In genomic region chr3:72548992-72549391, GRCh38 we compare ENCODE assay signal across 19 cellular contexts.
DNase-seq lines count a peak whose midpoint lies in the region; ATAC-seq and TF ChIP-seq lines count a peak whose summit lies in the region.
"Had no signal": no experiment of that assay in that cellular context is flagged by ENCODE, and none has a peak within 500 bp of the region (broad histone marks: within the 10 kb centered on the region; RNA-seq: fewer than 3 reads in every experiment).

No MANE protein-coding gene starts in this region.

- H3K27me3 Mint-ChIP-seq in activated CD8-positive, alpha-beta T cell treated with anti-CD3 and anti-CD28 coated beads, Interleukin-2, amount 10 ng/mL, durations not matched to agents 7 days and 5 days (ENCODE audit: low read depth): no peaks in the 10 kb centered on the region
- H3K27me3 Mint-ChIP-seq in activated CD8-positive, alpha-beta T cell treated with anti-CD3 and anti-CD28 coated beads for 36 hours: no peaks in the 10 kb centered on the region
- no peaks in the 10 kb centered on the region for H3K27me3 Mint-ChIP-seq in endothelial cell (ENCODE audit: unreplicated experiment)
- H3K27me3 Mint-ChIP-seq: CD4-positive, alpha-beta memory T cell; progenitor cell of endocrine pancreas had no signal

- no peak for TF ChIP-seq CTCF in activated CD8-positive, alpha-beta T cell treated with anti-CD3 and anti-CD28 coated beads for 36 hours (IDR thresholded peaks at IDR 0.05)
- no peak for TF ChIP-seq CTCF in endothelial cell (IDR thresholded peaks at IDR 0.05; ENCODE audit: unreplicated experiment)

- no peak for DNase-seq in activated CD8-positive, alpha-beta T cell treated with anti-CD3 and anti-CD28 coated beads, Interleukin-2, amount 10 ng/mL, durations not matched to agents 7 days and 5 days
- no peak for DNase-seq in activated CD8-positive, alpha-beta T cell treated with anti-CD3 and anti-CD28 coated beads for 36 hours
- DNase-seq in CD1c-positive myeloid dendritic cell (ENCODE audit: extremely low spot score) (peak; percentile 33), NCI-H1694 (lab: John Stamatoyannopoulos, UW) (peak; percentile 0), endothelial cell (ENCODE audit: low spot score) (no peak), NCI-H2029 treated with DMSO at 0.1 percent for 48 hours (lab: John Stamatoyannopoulos, UW) (no peak)
- DNase-seq: activated CD4-positive, alpha-beta T cell treated with anti-CD3 and anti-CD28 coated beads, Interleukin-2, amount 50 U/mL, for 48 hours; amniotic stem cell; CD4-positive, alpha-beta memory T cell; colonic mucosa; DMS53; Kasumi-1; SIG-M5; WERI-Rb-1 had no signal

- H3K9me3 Mint-ChIP-seq in activated CD8-positive, alpha-beta T cell treated with anti-CD3 and anti-CD28 coated beads, Interleukin-2, amount 10 ng/mL, durations not matched to agents 7 days and 5 days (ENCODE audit: insufficient read depth): no peaks in the 10 kb centered on the region
- no peaks in the 10 kb centered on the region for H3K9me3 Mint-ChIP-seq in activated CD8-positive, alpha-beta T cell treated with anti-CD3 and anti-CD28 coated beads for 36 hours
- no peaks in the 10 kb centered on the region for H3K9me3 Mint-ChIP-seq in endothelial cell (ENCODE audit: unreplicated experiment)
- H3K9me3 Mint-ChIP-seq: CD4-positive, alpha-beta memory T cell; neural crest cell had no signal

- peak overlapping the region; percentile 88 for H3K27ac Mint-ChIP-seq in activated CD8-positive, alpha-beta T cell treated with anti-CD3 and anti-CD28 coated beads, Interleukin-2, amount 10 ng/mL, durations not matched to agents 7 days and 5 days
- H3K27ac Mint-ChIP-seq in activated CD8-positive, alpha-beta T cell treated with anti-CD3 and anti-CD28 coated beads for 36 hours: no peak overlapping the region
- H3K27ac Mint-ChIP-seq in endothelial cell (ENCODE audit: unreplicated experiment): peak overlapping the region; percentile 26
- H3K27ac Mint-ChIP-seq: progenitor cell of endocrine pancreas had no signal

- no peak overlapping the region for H3K4me3 Mint-ChIP-seq in activated CD8-positive, alpha-beta T cell treated with anti-CD3 and anti-CD28 coated beads, Interleukin-2, amount 10 ng/mL, durations not matched to agents 7 days and 5 days
- no peak overlapping the region for H3K4me3 Mint-ChIP-seq in activated CD8-positive, alpha-beta T cell treated with anti-CD3 and anti-CD28 coated beads for 36 hours
- H3K4me3 Mint-ChIP-seq in endothelial cell (ENCODE audit: unreplicated experiment): no peak overlapping the region
- H3K4me3 Mint-ChIP-seq: neural crest cell had no signal

- POLR2A ChIA-PET in activated CD8-positive, alpha-beta T cell treated with anti-CD3 and anti-CD28 coated beads, Interleukin-2, amount 10 ng/mL, durations not matched to agents 7 days and 5 days (lab: Charles Lee): no interaction called here
- POLR2A ChIA-PET in activated CD8-positive, alpha-beta T cell treated with anti-CD3 and anti-CD28 coated beads for 36 hours (lab: Charles Lee): no interaction called here

- CTCF ChIA-PET in activated CD8-positive, alpha-beta T cell treated with anti-CD3 and anti-CD28 coated beads, Interleukin-2, amount 10 ng/mL, durations not matched to agents 7 days and 5 days (lab: Charles Lee): no interaction called here
- CTCF ChIA-PET in activated CD8-positive, alpha-beta T cell treated with anti-CD3 and anti-CD28 coated beads for 36 hours (lab: Charles Lee): no interaction called here

- intact Hi-C loops in activated CD8-positive, alpha-beta T cell treated with anti-CD3 and anti-CD28 coated beads for 36 hours (cut with micrococcal nuclease): no loop called here

- H3K36me3 Mint-ChIP-seq in activated CD8-positive, alpha-beta T cell treated with anti-CD3 and anti-CD28 coated beads, Interleukin-2, amount 10 ng/mL, durations not matched to agents 7 days and 5 days (ENCODE audit: low read depth): no peaks in the 10 kb centered on the region
- H3K36me3 Mint-ChIP-seq in activated CD8-positive, alpha-beta T cell treated with anti-CD3 and anti-CD28 coated beads for 36 hours (ENCODE audit: low read depth): no peaks in the 10 kb centered on the region
- no peaks in the 10 kb centered on the region for H3K36me3 Mint-ChIP-seq in endothelial cell (ENCODE audit: low read depth, unreplicated experiment)
- H3K36me3 Mint-ChIP-seq: CD4-positive, alpha-beta memory T cell had no signal

- H3K4me1 Mint-ChIP-seq in activated CD8-positive, alpha-beta T cell treated with anti-CD3 and anti-CD28 coated beads, Interleukin-2, amount 10 ng/mL, durations not matched to agents 7 days and 5 days (ENCODE audit: low read depth): peaks cover 26% of the 10 kb centered on the region
- H3K4me1 Mint-ChIP-seq in activated CD8-positive, alpha-beta T cell treated with anti-CD3 and anti-CD28 coated beads for 36 hours (ENCODE audit: low read depth): peaks cover 17% of the 10 kb centered on the region
- H3K4me1 Mint-ChIP-seq in endothelial cell (ENCODE audit: unreplicated experiment): peaks cover 24% of the 10 kb centered on the region

- no peak for ATAC-seq in activated CD8-positive, alpha-beta T cell treated with anti-CD3 and anti-CD28 coated beads, Interleukin-2, amount 10 ng/mL, durations not matched to agents 7 days and 5 days
- no peak for ATAC-seq in activated CD8-positive, alpha-beta T cell treated with anti-CD3 and anti-CD28 coated beads for 36 hours
- ATAC-seq in HG03354 (IDR thresholded peaks at IDR 0.05; ENCODE audit: poor library complexity, severe bottlenecking, unreplicated experiment) (no peak), HG02885 (IDR thresholded peaks at IDR 0.05; ENCODE audit: poor library complexity, unreplicated experiment) (no peak)
- ATAC-seq: Panc1 had no signal

Comparison
In these comparisons a context has a peak if more than half of its experiments do, and no peak if none do; other contexts are left out.
1. DNase-seq: peak in CD1c-positive myeloid dendritic cell (single experiment) and NCI-H1694 (single experiment); none in activated CD8-positive, alpha-beta T cell treated with anti-CD3 and anti-CD28 coated beads, Interleukin-2, amount 10 ng/mL, durations not matched to agents 7 days and 5 days (single experiment), activated CD8-positive, alpha-beta T cell treated with anti-CD3 and anti-CD28 coated beads for 36 hours (single experiment), endothelial cell (single experiment) and NCI-H2029 treated with DMSO at 0.1 percent for 48 hours (single experiment).